In genomic region chr5:10353241-10354047, GRCh38 we compare ENCODE assay signal across 8 cellular contexts. TPM values are rescaled to one million over a fixed set of nuclear protein-coding genes. Genes with fewer than 3 reads are reported as not detected.
A peak's percentile ranks its signal among the peaks of the same experiment; 100 is the strongest.
DNase-seq lines count a peak whose midpoint lies in the region; ATAC-seq and TF ChIP-seq lines count a peak whose summit lies in the region.

TSS of gene MARCHF6 (plus strand) at chr5:10353695. CDS start at chr5:10353899, 204 bp downstream.

- H3K4me3 Mint-ChIP-seq in dendritic cell treated with granulocyte-macrophage colony-stimulating factor and Interleukin-4, amounts not matched to agents 40 ng/mL and 50 ng/mL, for 4 days, result peak within 1 kb of the TSS; percentile 100

- H3K9me3 Mint-ChIP-seq in dendritic cell treated with granulocyte-macrophage colony-stimulating factor and Interleukin-4, amounts not matched to agents 40 ng/mL and 50 ng/mL, for 4 days, result no peaks in the 10 kb centered on the region

- peak within 1 kb of the TSS; percentile 98 for H3K27ac Mint-ChIP-seq in dendritic cell treated with granulocyte-macrophage colony-stimulating factor and Interleukin-4, amounts not matched to agents 40 ng/mL and 50 ng/mL, for 4 days

- H3K27me3 ChIP-seq in BLaER1, result no peaks in the 10 kb centered on the region
- no peaks in the 10 kb centered on the region for H3K27me3 ChIP-seq in left lung

- peaks cover 47% of the 10 kb centered on the region for H3K4me1 ChIP-seq in BLaER1
- H3K4me1 ChIP-seq in left lung, result peaks cover 8 to 45% of the 10 kb centered on the region in 2 donors

- peak within 1 kb of the TSS; percentile 89 for H3K4me2 ChIP-seq in BLaER1

- peak in 1 of 2 donors; percentile 12 for TF ChIP-seq CTCF in left lung (IDR thresholded peaks at IDR 0.05)

- H3K36me3 ChIP-seq in BLaER1, result no peaks in the 10 kb centered on the region
- H3K36me3 ChIP-seq in left lung, result no peaks in the 10 kb centered on the region

- intact Hi-C loops in dendritic cell treated with granulocyte-macrophage colony-stimulating factor and Interleukin-4, amounts not matched to agents 40 ng/mL and 50 ng/mL, for 4 days (cut with micrococcal nuclease), result no loop called here
- intact Hi-C loops in left lung (cut with DNase I), result no loop called here

- peaks cover 14% of the 10 kb centered on the region for H3K36me3 Mint-ChIP-seq in dendritic cell treated with granulocyte-macrophage colony-stimulating factor and Interleukin-4, amounts not matched to agents 40 ng/mL and 50 ng/mL, for 4 days (ENCODE audit: low read depth)

- DNase-seq in NCI-H748 (lab: John Stamatoyannopoulos, UW; ENCODE audit: unreplicated experiment) (peak; percentile 100), left lung (peak; percentile 96 to 97)
- DNase-seq in activated CD4-positive, alpha-beta T cell treated with anti-CD3 and anti-CD28 coated beads, Interleukin-2, amount 50 U/mL, for 24 hours (ENCODE audit: low read depth in 1 of 2, low spot score in 1 of 2), result peak; percentile 92 to 94
- DNase-seq in stimulated activated CD4-positive, alpha-beta T cell treated with anti-CD3 and anti-CD28 coated beads, Interleukin-2, amount 100 ng/mL, for 4 hours (ENCODE audit: low read depth), result peak; percentile 93

- H3K4me3 ChIP-seq in BLaER1 (peak within 1 kb of the TSS; percentile 92), left lung (peak within 1 kb of the TSS; percentile 89 to 91)

- H3K4me1 Mint-ChIP-seq in dendritic cell treated with granulocyte-macrophage colony-stimulating factor and Interleukin-4, amounts not matched to agents 40 ng/mL and 50 ng/mL, for 4 days (ENCODE audit: low read depth), result peaks cover 17% of the 10 kb centered on the region

- H3K9ac ChIP-seq in BLaER1, result peak within 1 kb of the TSS; percentile 94

- peaks cover 44% of the 10 kb centered on the region for H4K20me1 ChIP-seq in BLaER1

- ATAC-seq in GM19372 (IDR thresholded peaks at IDR 0.05; ENCODE audit: low read depth, unreplicated experiment) (peak; percentile 81), HG03521 (IDR thresholded peaks at IDR 0.05; ENCODE audit: unreplicated experiment) (peak; percentile 85), left lung (peak; percentile 97)

- H3K27ac ChIP-seq in BLaER1, result peak within 1 kb of the TSS; percentile 96
- H3K27ac ChIP-seq in left lung, result peak within 1 kb of the TSS; percentile 97 to 99

- no peaks in the 10 kb centered on the region for H3K27me3 Mint-ChIP-seq in dendritic cell treated with granulocyte-macrophage colony-stimulating factor and Interleukin-4, amounts not matched to agents 40 ng/mL and 50 ng/mL, for 4 days

- no peaks in the 10 kb centered on the region for H3K9me3 ChIP-seq in BLaER1
- H3K9me3 ChIP-seq in left lung, result no peaks in the 10 kb centered on the region

RNA-seq across cellular contexts. Expression of gene MARCHF6, which starts in this region (rescaled TPM):
- total RNA-seq in left lung, result 100 to 1,000 TPM; 123 to 128 TPM

Comparison
In these comparisons a context has a peak if more than half of its experiments do, and no peak if none do; other contexts are left out.
1. Peak in every context shown above with its lines: DNase-seq, ATAC-seq, H3K4me3 ChIP-seq and H3K27ac ChIP-seq.